Comparison of ENCODE assay signal across 1 cellular context in the genomic region with DNA sequence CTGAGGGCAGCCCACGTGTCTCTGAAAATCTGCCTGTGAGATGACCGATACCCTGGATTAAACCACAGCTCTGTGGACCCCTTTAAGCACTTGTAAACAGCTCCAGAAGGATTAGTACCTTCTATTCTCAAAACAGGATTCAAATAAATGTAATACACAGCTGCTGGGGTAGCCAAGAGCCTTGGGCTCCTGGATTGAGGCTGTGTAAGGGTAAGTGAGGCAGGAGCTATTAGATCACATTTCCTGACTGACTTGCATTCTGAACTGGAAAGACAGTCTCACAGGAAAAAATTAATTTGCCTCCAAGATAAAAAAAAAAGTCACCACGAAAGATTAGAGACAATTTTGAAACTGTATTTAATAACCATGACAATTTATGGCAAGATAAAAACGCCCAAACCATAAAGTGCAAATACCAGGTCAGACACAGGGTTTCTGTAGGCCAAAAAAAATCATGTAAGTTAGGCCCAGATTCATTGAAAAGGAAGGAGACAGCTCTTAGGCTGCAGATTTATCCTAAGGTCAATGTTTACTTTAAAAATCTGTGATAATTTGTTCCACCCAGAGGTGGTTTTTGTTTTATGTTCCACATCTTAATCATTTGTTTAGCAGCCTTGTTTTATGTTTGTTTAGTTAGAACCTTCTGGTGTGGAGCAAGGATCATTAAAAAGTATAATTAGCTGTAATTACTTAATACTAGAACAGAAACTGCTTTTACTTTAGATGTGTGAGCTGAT.
TF ChIP-seq lines count a peak whose summit lies in the region.

No MANE protein-coding gene starts in this region.

TF ChIP-seq in K562, 482 proteins besides CTCF, POLR2A, EP300 and RAD21 (continued from another document):
- TF ChIP-seq, protein P1, sequence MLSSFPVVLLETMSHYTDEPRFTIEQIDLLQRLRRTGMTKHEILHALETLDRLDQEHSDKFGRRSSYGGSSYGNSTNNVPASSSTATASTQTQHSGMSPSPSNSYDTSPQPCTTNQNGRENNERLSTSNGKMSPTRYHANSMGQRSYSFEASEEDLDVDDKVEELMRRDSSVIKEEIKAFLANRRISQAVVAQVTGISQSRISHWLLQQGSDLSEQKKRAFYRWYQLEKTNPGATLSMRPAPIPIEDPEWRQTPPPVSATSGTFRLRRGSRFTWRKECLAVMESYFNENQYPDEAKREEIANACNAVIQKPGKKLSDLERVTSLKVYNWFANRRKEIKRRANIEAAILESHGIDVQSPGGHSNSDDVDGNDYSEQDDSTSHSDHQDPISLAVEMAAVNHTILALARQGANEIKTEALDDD (IDR thresholded peaks at IDR 0.05): no peak
- TF ChIP-seq ZNF316 (IDR thresholded peaks at IDR 0.05): no peak
- no peak for TF ChIP-seq MAFF (IDR thresholded peaks at IDR 0.05; ENCODE audit: low read length)
- TF ChIP-seq, protein P2, sequence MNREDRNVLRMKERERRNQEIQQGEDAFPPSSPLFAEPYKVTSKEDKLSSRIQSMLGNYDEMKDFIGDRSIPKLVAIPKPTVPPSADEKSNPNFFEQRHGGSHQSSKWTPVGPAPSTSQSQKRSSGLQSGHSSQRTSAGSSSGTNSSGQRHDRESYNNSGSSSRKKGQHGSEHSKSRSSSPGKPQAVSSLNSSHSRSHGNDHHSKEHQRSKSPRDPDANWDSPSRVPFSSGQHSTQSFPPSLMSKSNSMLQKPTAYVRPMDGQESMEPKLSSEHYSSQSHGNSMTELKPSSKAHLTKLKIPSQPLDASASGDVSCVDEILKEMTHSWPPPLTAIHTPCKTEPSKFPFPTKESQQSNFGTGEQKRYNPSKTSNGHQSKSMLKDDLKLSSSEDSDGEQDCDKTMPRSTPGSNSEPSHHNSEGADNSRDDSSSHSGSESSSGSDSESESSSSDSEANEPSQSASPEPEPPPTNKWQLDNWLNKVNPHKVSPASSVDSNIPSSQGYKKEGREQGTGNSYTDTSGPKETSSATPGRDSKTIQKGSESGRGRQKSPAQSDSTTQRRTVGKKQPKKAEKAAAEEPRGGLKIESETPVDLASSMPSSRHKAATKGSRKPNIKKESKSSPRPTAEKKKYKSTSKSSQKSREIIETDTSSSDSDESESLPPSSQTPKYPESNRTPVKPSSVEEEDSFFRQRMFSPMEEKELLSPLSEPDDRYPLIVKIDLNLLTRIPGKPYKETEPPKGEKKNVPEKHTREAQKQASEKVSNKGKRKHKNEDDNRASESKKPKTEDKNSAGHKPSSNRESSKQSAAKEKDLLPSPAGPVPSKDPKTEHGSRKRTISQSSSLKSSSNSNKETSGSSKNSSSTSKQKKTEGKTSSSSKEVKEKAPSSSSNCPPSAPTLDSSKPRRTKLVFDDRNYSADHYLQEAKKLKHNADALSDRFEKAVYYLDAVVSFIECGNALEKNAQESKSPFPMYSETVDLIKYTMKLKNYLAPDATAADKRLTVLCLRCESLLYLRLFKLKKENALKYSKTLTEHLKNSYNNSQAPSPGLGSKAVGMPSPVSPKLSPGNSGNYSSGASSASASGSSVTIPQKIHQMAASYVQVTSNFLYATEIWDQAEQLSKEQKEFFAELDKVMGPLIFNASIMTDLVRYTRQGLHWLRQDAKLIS (CRISPR knock-in tag; IDR thresholded peaks at IDR 0.05): 0 out of 2 replicates have a peak, but pooled peaks have one; percentile 41
- TF ChIP-seq, protein P3, sequence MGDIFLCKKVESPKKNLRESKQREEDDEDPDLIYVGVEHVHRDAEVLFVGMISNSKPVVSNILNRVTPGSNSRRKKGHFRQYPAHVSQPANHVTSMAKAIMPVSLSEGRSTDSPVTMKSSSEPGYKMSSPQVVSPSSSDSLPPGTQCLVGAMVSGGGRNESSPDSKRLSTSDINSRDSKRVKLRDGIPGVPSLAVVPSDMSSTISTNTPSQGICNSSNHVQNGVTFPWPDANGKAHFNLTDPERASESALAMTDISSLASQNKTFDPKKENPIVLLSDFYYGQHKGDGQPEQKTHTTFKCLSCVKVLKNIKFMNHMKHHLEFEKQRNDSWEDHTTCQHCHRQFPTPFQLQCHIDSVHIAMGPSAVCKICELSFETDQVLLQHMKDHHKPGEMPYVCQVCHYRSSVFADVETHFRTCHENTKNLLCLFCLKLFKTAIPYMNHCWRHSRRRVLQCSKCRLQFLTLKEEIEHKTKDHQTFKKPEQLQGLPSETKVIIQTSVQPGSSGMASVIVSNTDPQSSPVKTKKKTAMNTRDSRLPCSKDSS (IDR thresholded peaks at IDR 0.05; ENCODE audit: low read depth, partially characterized antibody): no peak
- TF ChIP-seq KDM1A (IDR thresholded peaks at IDR 0.05): peak; percentile 49 to 73; a peak in 3 of 4 replicates
- TF ChIP-seq ZNF175 (CRISPR knock-in tag; IDR thresholded peaks at IDR 0.05; ENCODE audit: low read depth): no peak
- TF ChIP-seq ZNF75A (CRISPR knock-in tag; IDR thresholded peaks at IDR 0.05): no peak
- TF ChIP-seq ELF2 (CRISPR knock-in tag; IDR thresholded peaks at IDR 0.05): no peak
- no peak for TF ChIP-seq FUS (optimal IDR thresholded peaks at IDR 0.05; ENCODE audit: low read depth, low read length)
- TF ChIP-seq, protein P4, sequence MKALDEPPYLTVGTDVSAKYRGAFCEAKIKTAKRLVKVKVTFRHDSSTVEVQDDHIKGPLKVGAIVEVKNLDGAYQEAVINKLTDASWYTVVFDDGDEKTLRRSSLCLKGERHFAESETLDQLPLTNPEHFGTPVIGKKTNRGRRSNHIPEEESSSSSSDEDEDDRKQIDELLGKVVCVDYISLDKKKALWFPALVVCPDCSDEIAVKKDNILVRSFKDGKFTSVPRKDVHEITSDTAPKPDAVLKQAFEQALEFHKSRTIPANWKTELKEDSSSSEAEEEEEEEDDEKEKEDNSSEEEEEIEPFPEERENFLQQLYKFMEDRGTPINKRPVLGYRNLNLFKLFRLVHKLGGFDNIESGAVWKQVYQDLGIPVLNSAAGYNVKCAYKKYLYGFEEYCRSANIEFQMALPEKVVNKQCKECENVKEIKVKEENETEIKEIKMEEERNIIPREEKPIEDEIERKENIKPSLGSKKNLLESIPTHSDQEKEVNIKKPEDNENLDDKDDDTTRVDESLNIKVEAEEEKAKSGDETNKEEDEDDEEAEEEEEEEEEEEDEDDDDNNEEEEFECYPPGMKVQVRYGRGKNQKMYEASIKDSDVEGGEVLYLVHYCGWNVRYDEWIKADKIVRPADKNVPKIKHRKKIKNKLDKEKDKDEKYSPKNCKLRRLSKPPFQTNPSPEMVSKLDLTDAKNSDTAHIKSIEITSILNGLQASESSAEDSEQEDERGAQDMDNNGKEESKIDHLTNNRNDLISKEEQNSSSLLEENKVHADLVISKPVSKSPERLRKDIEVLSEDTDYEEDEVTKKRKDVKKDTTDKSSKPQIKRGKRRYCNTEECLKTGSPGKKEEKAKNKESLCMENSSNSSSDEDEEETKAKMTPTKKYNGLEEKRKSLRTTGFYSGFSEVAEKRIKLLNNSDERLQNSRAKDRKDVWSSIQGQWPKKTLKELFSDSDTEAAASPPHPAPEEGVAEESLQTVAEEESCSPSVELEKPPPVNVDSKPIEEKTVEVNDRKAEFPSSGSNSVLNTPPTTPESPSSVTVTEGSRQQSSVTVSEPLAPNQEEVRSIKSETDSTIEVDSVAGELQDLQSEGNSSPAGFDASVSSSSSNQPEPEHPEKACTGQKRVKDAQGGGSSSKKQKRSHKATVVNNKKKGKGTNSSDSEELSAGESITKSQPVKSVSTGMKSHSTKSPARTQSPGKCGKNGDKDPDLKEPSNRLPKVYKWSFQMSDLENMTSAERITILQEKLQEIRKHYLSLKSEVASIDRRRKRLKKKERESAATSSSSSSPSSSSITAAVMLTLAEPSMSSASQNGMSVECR (CRISPR knock-in tag; IDR thresholded peaks at IDR 0.05): no peak
- TF ChIP-seq PHF20 (IDR thresholded peaks at IDR 0.05; ENCODE audit: partially characterized antibody): no peak
- peak in 1 of 2 experiments; percentile 85; a peak in 2 of 4 replicates for TF ChIP-seq FOXA3 (CRISPR knock-in tag; conservative IDR thresholded peaks at IDR 0.05 in 1 of 2, IDR thresholded peaks at IDR 0.05 in 1 of 2)
- TF ChIP-seq CEBPG (CRISPR knock-in tag; IDR thresholded peaks at IDR 0.05): no peak
- TF ChIP-seq CEBPG (tag; conservative IDR thresholded peaks at IDR 0.05 in 1 of 2, IDR thresholded peaks at IDR 0.05 in 1 of 2): no peak
- TF ChIP-seq, protein P5, sequence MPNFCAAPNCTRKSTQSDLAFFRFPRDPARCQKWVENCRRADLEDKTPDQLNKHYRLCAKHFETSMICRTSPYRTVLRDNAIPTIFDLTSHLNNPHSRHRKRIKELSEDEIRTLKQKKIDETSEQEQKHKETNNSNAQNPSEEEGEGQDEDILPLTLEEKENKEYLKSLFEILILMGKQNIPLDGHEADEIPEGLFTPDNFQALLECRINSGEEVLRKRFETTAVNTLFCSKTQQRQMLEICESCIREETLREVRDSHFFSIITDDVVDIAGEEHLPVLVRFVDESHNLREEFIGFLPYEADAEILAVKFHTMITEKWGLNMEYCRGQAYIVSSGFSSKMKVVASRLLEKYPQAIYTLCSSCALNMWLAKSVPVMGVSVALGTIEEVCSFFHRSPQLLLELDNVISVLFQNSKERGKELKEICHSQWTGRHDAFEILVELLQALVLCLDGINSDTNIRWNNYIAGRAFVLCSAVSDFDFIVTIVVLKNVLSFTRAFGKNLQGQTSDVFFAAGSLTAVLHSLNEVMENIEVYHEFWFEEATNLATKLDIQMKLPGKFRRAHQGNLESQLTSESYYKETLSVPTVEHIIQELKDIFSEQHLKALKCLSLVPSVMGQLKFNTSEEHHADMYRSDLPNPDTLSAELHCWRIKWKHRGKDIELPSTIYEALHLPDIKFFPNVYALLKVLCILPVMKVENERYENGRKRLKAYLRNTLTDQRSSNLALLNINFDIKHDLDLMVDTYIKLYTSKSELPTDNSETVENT (CRISPR knock-in tag; IDR thresholded peaks at IDR 0.05): no peak
- TF ChIP-seq FIP1L1 (IDR thresholded peaks at IDR 0.05; ENCODE audit: low read depth, low read length, poor library complexity, severe bottlenecking): no peak
- no peak for TF ChIP-seq ZNF436 (CRISPR knock-in tag; IDR thresholded peaks at IDR 0.05)
- TF ChIP-seq, protein P6, sequence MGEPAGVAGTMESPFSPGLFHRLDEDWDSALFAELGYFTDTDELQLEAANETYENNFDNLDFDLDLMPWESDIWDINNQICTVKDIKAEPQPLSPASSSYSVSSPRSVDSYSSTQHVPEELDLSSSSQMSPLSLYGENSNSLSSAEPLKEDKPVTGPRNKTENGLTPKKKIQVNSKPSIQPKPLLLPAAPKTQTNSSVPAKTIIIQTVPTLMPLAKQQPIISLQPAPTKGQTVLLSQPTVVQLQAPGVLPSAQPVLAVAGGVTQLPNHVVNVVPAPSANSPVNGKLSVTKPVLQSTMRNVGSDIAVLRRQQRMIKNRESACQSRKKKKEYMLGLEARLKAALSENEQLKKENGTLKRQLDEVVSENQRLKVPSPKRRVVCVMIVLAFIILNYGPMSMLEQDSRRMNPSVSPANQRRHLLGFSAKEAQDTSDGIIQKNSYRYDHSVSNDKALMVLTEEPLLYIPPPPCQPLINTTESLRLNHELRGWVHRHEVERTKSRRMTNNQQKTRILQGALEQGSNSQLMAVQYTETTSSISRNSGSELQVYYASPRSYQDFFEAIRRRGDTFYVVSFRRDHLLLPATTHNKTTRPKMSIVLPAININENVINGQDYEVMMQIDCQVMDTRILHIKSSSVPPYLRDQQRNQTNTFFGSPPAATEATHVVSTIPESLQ (CRISPR knock-in tag; IDR thresholded peaks at IDR 0.05): no peak
- no peak for TF ChIP-seq POLR3A (IDR thresholded peaks at IDR 0.05; ENCODE audit: borderline replicate concordance, extremely low read depth, insufficient read depth, insufficient read length)
- no peak for TF ChIP-seq PTBP1 (IDR thresholded peaks at IDR 0.05; ENCODE audit: low read depth, low read length)
